ENCODE assay signal across 12 cellular contexts in the genomic region with DNA sequence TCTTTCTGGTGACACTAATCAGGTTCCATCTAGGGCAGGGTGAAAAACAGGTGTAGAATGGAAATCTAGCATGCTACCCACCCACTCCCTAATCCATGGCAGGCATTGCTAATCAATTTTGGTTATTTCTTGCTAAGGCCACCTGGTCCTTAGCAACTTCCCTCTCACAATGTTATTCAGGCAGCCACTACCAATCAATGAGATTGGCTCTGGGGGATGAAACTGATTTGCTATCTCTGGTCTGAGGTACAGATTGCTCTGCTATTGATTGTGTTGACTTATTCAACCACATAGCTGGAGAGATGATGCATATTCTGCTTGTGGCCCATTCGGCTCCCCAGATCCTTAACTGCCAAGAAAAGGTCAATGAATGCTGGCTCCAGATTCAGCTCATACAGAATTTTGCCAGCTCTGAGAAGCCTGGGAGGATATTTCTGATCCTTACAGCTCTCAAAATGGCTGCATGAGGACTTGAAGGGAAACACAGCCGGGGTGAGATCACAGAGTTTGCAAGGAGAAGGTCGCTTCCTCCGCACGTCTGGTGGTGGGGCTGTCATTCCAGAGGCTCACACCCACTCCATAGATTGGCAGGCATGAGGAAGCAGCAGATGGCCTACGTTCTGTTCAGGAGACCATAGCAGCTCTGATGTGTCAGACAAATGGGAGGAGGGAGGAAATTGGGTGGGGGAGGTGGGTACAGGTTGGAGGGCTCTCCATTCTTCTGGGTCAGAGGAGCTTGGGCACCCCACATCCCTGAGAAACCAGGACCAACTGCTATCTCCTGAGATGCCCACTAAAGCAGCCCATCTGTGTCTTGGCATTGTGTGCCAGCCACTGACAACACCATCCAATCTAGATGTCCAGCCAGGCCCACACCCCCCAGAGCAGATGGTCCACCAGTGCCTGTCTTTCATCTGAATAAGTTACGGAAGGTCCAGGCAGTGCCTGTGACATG. TPM values are rescaled to one million over a fixed set of nuclear protein-coding genes. Genes with fewer than 3 reads are reported as not detected.
DNase-seq lines count a peak whose midpoint lies in the region; FAIRE-seq and TF ChIP-seq lines count a peak whose summit lies in the region.
"Had no signal": no experiment of that assay in that cellular context is flagged by ENCODE, and none has a peak within 500 bp of the region (broad histone marks: within the 10 kb centered on the region; RNA-seq: fewer than 3 reads in every experiment).

No MANE protein-coding gene starts in this region.

- H2AFZ ChIP-seq in parathyroid adenoma = no peak overlapping the region

- in situ Hi-C loops in brain microvascular endothelial cell (cut with HindIII; ENCODE audit: low pct_ligation_motif_present, low sequenced_read_pairs) = no loop called here

- H3K4me2 ChIP-seq in parathyroid adenoma (ENCODE audit: low read length) = no peak overlapping the region
- H3K4me2 ChIP-seq: smooth muscle cell had no signal

- H3K36me3 ChIP-seq in parathyroid adenoma (ENCODE audit: control insufficient read depth, insufficient read depth, low read length) (no peaks in the 10 kb centered on the region), brain microvascular endothelial cell (replicated peaks) (no peaks in the 10 kb centered on the region)
- H3K36me3 ChIP-seq: heart left ventricle had no signal

- H3K79me2 ChIP-seq in parathyroid adenoma = no peaks in the 10 kb centered on the region

- no peaks in the 10 kb centered on the region for H3K4me1 ChIP-seq in parathyroid adenoma

- H3K4me3 ChIP-seq in parathyroid adenoma (ENCODE audit: low read depth, low read length) = no peak overlapping the region
- no peak overlapping the region for H3K4me3 ChIP-seq in brain microvascular endothelial cell (ENCODE audit: low read depth, low read length)
- H3K4me3 ChIP-seq: heart left ventricle, smooth muscle cell had no signal

- peak; percentile 73 for FAIRE-seq in GM12891 (lab: Jason Lieb, UNC)
- no peak for FAIRE-seq in HTR-8/SVneo (lab: Jason Lieb, UNC)

- H3K27ac ChIP-seq in parathyroid adenoma = peak overlapping the region; percentile 34
- H3K27ac ChIP-seq in brain microvascular endothelial cell = no peak overlapping the region

- DNase-seq in GM12891 (ENCODE audit: insufficient read length, low spot score) = no peak
- peak; percentile 63 for DNase-seq in NCI-H82 treated with DMSO at 0.1 percent for 48 hours (lab: John Stamatoyannopoulos, UW; ENCODE audit: unreplicated experiment)
- DNase-seq in cerebellar nuclear complex (lab: John Stamatoyannopoulos, UW) = peak; percentile 91 to 97
- DNase-seq in HTR-8/SVneo (ENCODE audit: insufficient read length, low spot score) = no peak
- no peak for DNase-seq in NCI-H345 (lab: John Stamatoyannopoulos, UW)
- no peak for DNase-seq in medulla oblongata (ENCODE audit: extremely low spot score)
- no peak for DNase-seq in brain microvascular endothelial cell
- DNase-seq: EL, heart left ventricle, NCI-H748 treated with DMSO at 0.1 percent for 48 hours had no signal

- H3K27me3 ChIP-seq in parathyroid adenoma (ENCODE audit: control insufficient read depth, insufficient read depth, low read length) (no peaks in the 10 kb centered on the region), brain microvascular endothelial cell (replicated peaks) (peaks cover 7% of the 10 kb centered on the region)

- no peak for TF ChIP-seq POLR2A in GM12891 (IDR thresholded peaks at IDR 0.05; ENCODE audit: low read depth, low read length)

- no peaks in the 10 kb centered on the region for H3K9me3 ChIP-seq in parathyroid adenoma (ENCODE audit: control insufficient read depth, low read length)
- H3K9me3 ChIP-seq: heart left ventricle had no signal

- H3K9ac ChIP-seq in parathyroid adenoma = no peak overlapping the region

- no peak for TF ChIP-seq CTCF in parathyroid adenoma (IDR thresholded peaks at IDR 0.05)
- TF ChIP-seq CTCF in brain microvascular endothelial cell (IDR thresholded peaks at IDR 0.05; ENCODE audit: low read depth, low read length, missing control alignments) = no peak

TF ChIP-seq in GM12891, 5 proteins besides CTCF, POLR2A, EP300 and RAD21:
- TF ChIP-seq TAF1 (IDR thresholded peaks at IDR 0.05; ENCODE audit: low read depth, low read length) = no peak
- TF ChIP-seq POLR2AphosphoS5 (IDR thresholded peaks at IDR 0.05; ENCODE audit: low read depth, low read length) = no peak
- no peak for TF ChIP-seq PAX5 (IDR thresholded peaks at IDR 0.05; ENCODE audit: insufficient read depth, low read length, severe bottlenecking)
- TF ChIP-seq POU2F2 (IDR thresholded peaks at IDR 0.05; ENCODE audit: low read depth, low read length) = no peak
- no peak for TF ChIP-seq SPI1 (IDR thresholded peaks at IDR 0.05; ENCODE audit: low read depth, low read length)

RNA-seq across cellular contexts. Expression of gene SEZ6, which starts 22.3 kb away (rescaled TPM):
- polyA plus RNA-seq in GM12891 (2012; ENCODE audit: low read depth, missing spikeins) = 0.31 TPM
- polyA plus RNA-seq: heart left ventricle, smooth muscle cell had no signal

RNA-seq across cellular contexts. Expression of gene PHF12, which starts 32.2 kb away (rescaled TPM):
- 20.6 TPM for polyA plus RNA-seq in GM12891 (2012; ENCODE audit: low read depth, missing spikeins)

RNA-seq across cellular contexts. Expression of gene PIPOX, which starts 59.4 kb away (rescaled TPM):
- polyA plus RNA-seq in GM12891 (2012; ENCODE audit: low read depth, missing spikeins) = 0.64 TPM

Comparison
In these comparisons a context has a peak if more than half of its experiments do, and no peak if none do; other contexts are left out.
1. DNase-seq: peak in NCI-H82 treated with DMSO at 0.1 percent for 48 hours (single experiment) and cerebellar nuclear complex (2 of 2); none in GM12891 (single experiment), HTR-8/SVneo (single experiment), NCI-H345 (single experiment), medulla oblongata (single experiment) and brain microvascular endothelial cell (single experiment).